4 cellular contexts compared by ENCODE assay signal in the genomic region with DNA sequence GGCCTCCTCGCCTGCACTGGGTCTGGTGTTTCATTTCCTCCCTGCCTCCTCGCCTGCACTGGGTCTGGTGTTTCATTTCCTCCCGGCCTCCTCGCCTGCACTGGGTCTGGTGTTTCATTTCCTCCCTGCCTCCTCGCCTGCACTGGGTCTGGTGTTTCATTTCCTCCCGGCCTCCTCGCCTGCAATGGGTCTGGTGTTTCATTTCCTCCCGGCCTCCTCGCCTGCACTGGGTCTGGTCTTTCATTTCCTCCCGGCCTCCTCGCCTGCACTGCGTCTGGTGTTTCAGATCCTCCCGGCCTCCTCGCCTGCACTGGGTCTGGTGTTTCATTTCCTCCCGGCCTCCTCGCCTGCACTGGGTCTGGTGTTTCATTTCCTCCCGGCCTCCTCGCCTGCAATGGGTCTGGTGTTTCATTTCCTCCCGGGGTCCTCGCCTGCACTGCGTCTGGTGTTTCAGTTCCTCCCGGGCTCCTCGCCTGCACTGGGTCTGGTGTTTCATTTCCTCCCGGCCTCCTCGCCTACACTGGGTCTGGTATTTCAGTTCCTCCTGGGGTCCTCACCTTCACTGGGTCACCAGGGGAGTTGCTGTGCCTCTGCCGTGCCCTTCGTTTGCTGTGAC. TPM values are rescaled to one million over a fixed set of nuclear protein-coding genes. Genes with fewer than 3 reads are reported as not detected.
"Had no signal": no experiment of that assay in that cellular context is flagged by ENCODE, and none has a peak within 500 bp of the region (broad histone marks: within the 10 kb centered on the region; RNA-seq: fewer than 3 reads in every experiment).

No MANE protein-coding gene starts in this region.

RNA-seq across cellular contexts. Expression of gene SNTG2, which starts 40.8 kb away (rescaled TPM):
- total RNA-seq: activated T-helper 1 cell treated with anti-CD3 and anti-CD28 coated beads, Interleukin-12 subunit alpha, Interleukin-12 subunit beta, Interleukin-2, Interleukin-4 antibody, amounts not matched to agents 30 ng/mL and 10 ng/mL and 1 ng/mL, durations not matched to agents 14 hours and 24 hours and 36 hours; foreskin keratinocyte; left lobe of liver; right lobe of liver had no signal
- polyA plus RNA-seq: foreskin keratinocyte had no signal
